In genomic region chr1:10651793-10652192, GRCh38 we compare ENCODE assay signal across 1 cellular context.
TF ChIP-seq lines count a peak whose summit lies in the region.

No MANE protein-coding gene starts in this region.

TF ChIP-seq in H1, 55 proteins besides CTCF, POLR2A, EP300 and RAD21:
- TF ChIP-seq CHD2 (IDR thresholded peaks at IDR 0.05; ENCODE audit: low read length) (no peak), GTF2F1 (IDR thresholded peaks at IDR 0.05; ENCODE audit: borderline replicate concordance, low read depth, low read length) (no peak), RXRA (IDR thresholded peaks at IDR 0.05; ENCODE audit: insufficient read depth, low read depth, low read length) (no peak), E2F6 (IDR thresholded peaks at IDR 0.05) (no peak; the same call in 1 of the 2 replicates), RBBP5 (IDR thresholded peaks at IDR 0.05; ENCODE audit: borderline replicate concordance, low read depth, low read length) (no peak), PHF8 (conservative IDR thresholded peaks at IDR 0.05; ENCODE audit: low read depth, low read length) (no peak), MAFK (IDR thresholded peaks at IDR 0.05; ENCODE audit: low read depth, low read length) (no peak), TCF12 (IDR thresholded peaks at IDR 0.05; ENCODE audit: low read depth, low read length) (no peak), TEAD4 (IDR thresholded peaks at IDR 0.05; ENCODE audit: low read depth, low read length) (0 out of 2 replicates have a peak, but pooled peaks have one; percentile 29), YY1 (IDR thresholded peaks at IDR 0.05; ENCODE audit: low read depth, low read length) (no peak), SIN3A (conservative IDR thresholded peaks at IDR 0.05 in 1 of 2, IDR thresholded peaks at IDR 0.05 in 1 of 2; ENCODE audit: low read depth in 1 of 2, low read length in 2 of 2) (0 out of 4 replicates have a peak, but pooled peaks have one; percentile 43 to 57), CBX8 (IDR thresholded peaks at IDR 0.05; ENCODE audit: borderline replicate concordance, low read depth, low read length) (no peak), ATF3 (IDR thresholded peaks at IDR 0.05; ENCODE audit: insufficient read depth, low read depth, low read length) (no peak), EGR1 (IDR thresholded peaks at IDR 0.05; ENCODE audit: borderline replicate concordance, low read depth, low read length) (no peak)
TF ChIP-seq in H1: peak in this region for 2.
